Comparison of ENCODE assay signal across 12 cellular contexts in genomic region chr10:38038932-38039245, GRCh38. TPM values are rescaled to one million over a fixed set of nuclear protein-coding genes. Genes with fewer than 3 reads are reported as not detected.
DNase-seq lines count a peak whose midpoint lies in the region; ATAC-seq lines count a peak whose summit lies in the region.
"Had no signal": no experiment of that assay in that cellular context is flagged by ENCODE, and none has a peak within 500 bp of the region (broad histone marks: within the 10 kb centered on the region; RNA-seq: fewer than 3 reads in every experiment).

No MANE protein-coding gene starts in this region.

- no peak for DNase-seq in stimulated activated naive CD8-positive, alpha-beta T cell treated with anti-CD3 and anti-CD28 coated beads, Interleukin-15, Interleukin-2, amounts not matched to agents 100 U/mL and 50 U/mL, for 24 hours
- no peak for DNase-seq in activated CD8-positive, alpha-beta T cell treated with anti-CD3 and anti-CD28 coated beads, Interleukin-2, amount 10 ng/mL, durations not matched to agents 7 days and 5 days
- DNase-seq in RKO (ENCODE audit: low spot score) (no peak), caudate nucleus (lab: John Stamatoyannopoulos, UW) (no peak), AG08395 (ENCODE audit: low spot score) (no peak)
- DNase-seq: heart right ventricle, NCI-H226, Right ventricle myocardium superior had no signal

- no peak for ATAC-seq in stimulated activated naive CD8-positive, alpha-beta T cell treated with anti-CD3 and anti-CD28 coated beads, Interleukin-15, Interleukin-2, amounts not matched to agents 100 U/mL and 50 U/mL, for 24 hours
- peak; percentile 20 for ATAC-seq in HG03064 (IDR thresholded peaks at IDR 0.05; ENCODE audit: low read depth, unreplicated experiment)
- ATAC-seq in activated CD8-positive, alpha-beta T cell treated with anti-CD3 and anti-CD28 coated beads, Interleukin-2, amount 10 ng/mL, durations not matched to agents 7 days and 5 days: no peak
- no peak for ATAC-seq in GM18861 (IDR thresholded peaks at IDR 0.05; ENCODE audit: unreplicated experiment)
- ATAC-seq: heart right ventricle had no signal

- H3K4me1 Mint-ChIP-seq in stimulated activated naive CD8-positive, alpha-beta T cell treated with anti-CD3 and anti-CD28 coated beads, Interleukin-15, Interleukin-2, amounts not matched to agents 100 ng/mL and 50 ng/mL, for 24 hours (ENCODE audit: low read depth): peaks cover 31% of the 10 kb centered on the region
- peaks cover 25% of the 10 kb centered on the region for H3K4me1 Mint-ChIP-seq in activated CD8-positive, alpha-beta T cell treated with anti-CD3 and anti-CD28 coated beads, Interleukin-2, amount 10 ng/mL, durations not matched to agents 7 days and 5 days (ENCODE audit: low read depth)

- H3K27me3 Mint-ChIP-seq in stimulated activated naive CD8-positive, alpha-beta T cell treated with anti-CD3 and anti-CD28 coated beads, Interleukin-15, Interleukin-2, amounts not matched to agents 100 ng/mL and 50 ng/mL, for 24 hours: no peaks in the 10 kb centered on the region
- H3K27me3 Mint-ChIP-seq in activated CD8-positive, alpha-beta T cell treated with anti-CD3 and anti-CD28 coated beads, Interleukin-2, amount 10 ng/mL, durations not matched to agents 7 days and 5 days (ENCODE audit: low read depth): no peaks in the 10 kb centered on the region
- H3K27me3 Mint-ChIP-seq: progenitor cell of endocrine pancreas had no signal

- POLR2A ChIA-PET in activated CD8-positive, alpha-beta T cell treated with anti-CD3 and anti-CD28 coated beads, Interleukin-2, amount 10 ng/mL, durations not matched to agents 7 days and 5 days (lab: Charles Lee): no interaction called here

- no peak overlapping the region for H3K27ac ChIP-seq in caudate nucleus (ENCODE audit: low read depth, low read length)

- peak overlapping the region; percentile 71 for H3K4me3 Mint-ChIP-seq in stimulated activated naive CD8-positive, alpha-beta T cell treated with anti-CD3 and anti-CD28 coated beads, Interleukin-15, Interleukin-2, amounts not matched to agents 100 ng/mL and 50 ng/mL, for 24 hours
- H3K4me3 Mint-ChIP-seq in activated CD8-positive, alpha-beta T cell treated with anti-CD3 and anti-CD28 coated beads, Interleukin-2, amount 10 ng/mL, durations not matched to agents 7 days and 5 days: peak overlapping the region; percentile 72

- CTCF ChIA-PET in activated CD8-positive, alpha-beta T cell treated with anti-CD3 and anti-CD28 coated beads, Interleukin-2, amount 10 ng/mL, durations not matched to agents 7 days and 5 days (lab: Charles Lee): no interaction called here

- H3K36me3 Mint-ChIP-seq in stimulated activated naive CD8-positive, alpha-beta T cell treated with anti-CD3 and anti-CD28 coated beads, Interleukin-15, Interleukin-2, amounts not matched to agents 100 ng/mL and 50 ng/mL, for 24 hours (ENCODE audit: low read depth): peaks cover 80% of the 10 kb centered on the region
- peaks cover 80% of the 10 kb centered on the region for H3K36me3 Mint-ChIP-seq in activated CD8-positive, alpha-beta T cell treated with anti-CD3 and anti-CD28 coated beads, Interleukin-2, amount 10 ng/mL, durations not matched to agents 7 days and 5 days (ENCODE audit: low read depth)

- peaks cover 4% of the 10 kb centered on the region for H3K9me3 Mint-ChIP-seq in stimulated activated naive CD8-positive, alpha-beta T cell treated with anti-CD3 and anti-CD28 coated beads, Interleukin-15, Interleukin-2, amounts not matched to agents 100 ng/mL and 50 ng/mL, for 24 hours
- peaks cover 13% of the 10 kb centered on the region for H3K9me3 Mint-ChIP-seq in activated CD8-positive, alpha-beta T cell treated with anti-CD3 and anti-CD28 coated beads, Interleukin-2, amount 10 ng/mL, durations not matched to agents 7 days and 5 days (ENCODE audit: insufficient read depth)

- H3K27ac Mint-ChIP-seq in stimulated activated naive CD8-positive, alpha-beta T cell treated with anti-CD3 and anti-CD28 coated beads, Interleukin-15, Interleukin-2, amounts not matched to agents 100 ng/mL and 50 ng/mL, for 24 hours: peak overlapping the region; percentile 77
- H3K27ac Mint-ChIP-seq in activated CD8-positive, alpha-beta T cell treated with anti-CD3 and anti-CD28 coated beads, Interleukin-2, amount 10 ng/mL, durations not matched to agents 7 days and 5 days: peak overlapping the region; percentile 90
- H3K27ac Mint-ChIP-seq: progenitor cell of endocrine pancreas had no signal

RNA-seq across cellular contexts. Expression of gene ZNF33A, which starts 28.4 kb away (rescaled TPM):
- 10 to 100 TPM; 26.1 to 26.6 TPM for total RNA-seq in activated CD8-positive, alpha-beta T cell treated with anti-CD3 and anti-CD28 coated beads, Interleukin-2, amount 10 ng/mL, durations not matched to agents 7 days and 5 days

RNA-seq across cellular contexts. Expression of gene ZNF37A, which starts 55.2 kb away (rescaled TPM):
- total RNA-seq in activated CD8-positive, alpha-beta T cell treated with anti-CD3 and anti-CD28 coated beads, Interleukin-2, amount 10 ng/mL, durations not matched to agents 7 days and 5 days: 10 to 100 TPM; 17.5 to 17.8 TPM
